Comparison of ENCODE assay signal across 10 cellular contexts in genomic region chr12:26473291-26473690, GRCh38.
DNase-seq lines count a peak whose midpoint lies in the region; ATAC-seq and TF ChIP-seq lines count a peak whose summit lies in the region.
"Had no signal": no experiment of that assay in that cellular context is flagged by ENCODE, and none has a peak within 500 bp of the region (broad histone marks: within the 10 kb centered on the region; RNA-seq: fewer than 3 reads in every experiment).

No MANE protein-coding gene starts in this region.

- TF ChIP-seq CTCF in GM13976 (IDR thresholded peaks at IDR 0.05; ENCODE audit: borderline replicate concordance, control extremely low read depth, extremely low read depth, insufficient read depth, missing control alignments) = no peak

- peak; percentile 88 for ATAC-seq in GM21825 (IDR thresholded peaks at IDR 0.05; ENCODE audit: unreplicated experiment)

- peak; percentile 76 for DNase-seq in GM13976 (ENCODE audit: low spot score)
- DNase-seq in LHCN-M2 (ENCODE audit: low read depth) = peak; percentile 25
- DNase-seq in glomerular visceral epithelial cell (ENCODE audit: extremely low spot score) = peak; percentile 68
- no peak for DNase-seq in NCI-H2081 (lab: John Stamatoyannopoulos, UW)
- DNase-seq in hypothalamus (lab: John Stamatoyannopoulos, UW) = no peak
- DNase-seq in RPMI8226 = no peak
- no peak for DNase-seq in islet precursor cell
- DNase-seq: activated naive CD8-positive, alpha-beta T cell treated with anti-CD3 and anti-CD28 coated beads, Interleukin-2, amount 10 ng/mL, durations not matched to agents 7 days and 5 days; pancreas had no signal

- in situ Hi-C loops in GM13976 (cut with MboI; ENCODE audit: low sequenced_read_pairs, unreplicated experiment) = no loop called here

Comparison
In these comparisons a context has a peak if more than half of its experiments do, and no peak if none do; other contexts are left out.
1. DNase-seq: peak in GM13976 (single experiment), LHCN-M2 (single experiment) and glomerular visceral epithelial cell (single experiment); none in NCI-H2081 (0 of 2), hypothalamus (0 of 51), RPMI8226 (single experiment) and islet precursor cell (single experiment).